23 cellular contexts compared by ENCODE assay signal in the genomic region with DNA sequence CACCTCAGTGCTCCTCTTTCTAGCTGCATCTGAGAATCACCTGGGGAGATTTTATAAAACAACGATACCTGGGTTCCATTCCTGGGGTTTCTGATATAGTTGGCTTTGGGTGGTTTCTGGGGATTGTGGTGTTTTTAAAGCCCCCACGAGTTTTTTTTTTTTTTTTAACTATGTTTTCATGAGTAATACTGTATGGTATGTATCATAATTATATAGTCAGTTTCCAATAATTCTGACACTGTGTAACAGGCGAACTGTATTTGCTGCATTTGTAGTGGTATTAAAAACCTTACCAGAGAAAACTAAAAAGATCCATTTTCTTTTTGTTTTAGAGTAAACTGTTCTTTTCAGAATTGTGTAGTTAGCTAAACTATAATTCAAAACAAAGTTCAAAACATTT.
"Had no signal": no experiment of that assay in that cellular context is flagged by ENCODE, and none has a peak within 500 bp of the region (broad histone marks: within the 10 kb centered on the region; RNA-seq: fewer than 3 reads in every experiment).

No MANE protein-coding gene starts in this region.

- H3K27me3 Mint-ChIP-seq: activated naive CD4-positive, alpha-beta T cell treated with anti-CD3 and anti-CD28 coated beads, Interleukin-2, amount 10 ng/mL, durations not matched to agents 7 days and 5 days had no signal

- H3K9me3 Mint-ChIP-seq: activated CD4-positive, alpha-beta memory T cell treated with anti-CD3 and anti-CD28 coated beads, Interleukin-2, amount 10 ng/mL, durations not matched to agents 7 days and 5 days; activated naive CD4-positive, alpha-beta T cell treated with anti-CD3 and anti-CD28 coated beads, Interleukin-2, amount 10 ng/mL, durations not matched to agents 7 days and 5 days; activated naive CD8-positive, alpha-beta T cell treated with anti-CD3 and anti-CD28 coated beads for 36 hours; activated T-cell treated with anti-CD3 and anti-CD28 coated beads, Interleukin-2, amount 50 U/mL, for 72 hours; activated T-helper 2 cell treated with anti-CD3 and anti-CD28 coated beads, Interferon-gamma antibody, Interleukin-2, Interleukin-4, amounts not matched to agents 10 μg/mL and 5 μg/mL and 100 μg/mL, durations not matched to agents 14 hours and 24 hours and 36 hours had no signal

- H3K27ac Mint-ChIP-seq: activated CD4-positive, alpha-beta memory T cell treated with anti-CD3 and anti-CD28 coated beads, Interleukin-2, amount 10 ng/mL, durations not matched to agents 7 days and 5 days; activated CD4-positive, alpha-beta T cell treated with anti-CD3 and anti-CD28 coated beads for 36 hours; activated naive CD4-positive, alpha-beta T cell treated with anti-CD3 and anti-CD28 coated beads, Interleukin-2, amount 10 ng/mL, durations not matched to agents 7 days and 5 days; activated naive CD8-positive, alpha-beta T cell treated with anti-CD3 and anti-CD28 coated beads for 36 hours; activated T-cell treated with anti-CD3 and anti-CD28 coated beads, Interleukin-2, amount 50 U/mL, for 72 hours; activated T-helper 2 cell treated with anti-CD3 and anti-CD28 coated beads, Interferon-gamma antibody, Interleukin-2, Interleukin-4, amounts not matched to agents 10 μg/mL and 5 μg/mL and 100 μg/mL, durations not matched to agents 14 hours and 24 hours and 36 hours had no signal

- H3K27ac ChIP-seq: VCaP had no signal

- DNase-seq: activated CD4-positive, alpha-beta memory T cell treated with anti-CD3 and anti-CD28 coated beads, Interleukin-2, amount 10 ng/mL, durations not matched to agents 7 days and 5 days; activated CD4-positive, alpha-beta T cell treated with anti-CD3 and anti-CD28 coated beads for 36 hours; activated CD4-positive, alpha-beta T cell treated with anti-CD3 and anti-CD28 coated beads, Interleukin-2, amount 50 U/mL, for 1 hour; activated CD8-positive, alpha-beta memory T cell treated with anti-CD3 and anti-CD28 coated beads, Interleukin-2, amount 50 U/mL, for 4 hours; activated gamma-delta T cell treated with Interleukin-2 at 50 U/mL for 16 hours; activated naive CD4-positive, alpha-beta T cell treated with anti-CD3 and anti-CD28 coated beads, Interleukin-2, amount 10 ng/mL, durations not matched to agents 7 days and 5 days; activated naive CD8-positive, alpha-beta T cell treated with anti-CD3 and anti-CD28 coated beads for 36 hours; activated T-cell treated with anti-CD3 and anti-CD28 coated beads, Interleukin-2, amount 50 U/mL, for 72 hours; cerebellar nuclear complex; Kasumi-1; NCI-H1048; NCI-H146; NCI-H187 treated with DMSO at 0.1 percent for 48 hours; NCI-H2081 treated with DMSO at 0.1 percent for 48 hours; NCI-H446; NCI-H524 treated with DMSO at 0.1 percent for 48 hours; NCI-H82; OCI-M1; SHP77 treated with DMSO at 0.1 percent for 48 hours; T-helper 2 cell; T1000 had no signal

- ATAC-seq: activated CD4-positive, alpha-beta T cell treated with anti-CD3 and anti-CD28 coated beads for 36 hours; activated T-cell treated with anti-CD3 and anti-CD28 coated beads, Interleukin-2, amount 50 U/mL, for 72 hours had no signal

- H3K4me1 Mint-ChIP-seq: activated CD4-positive, alpha-beta memory T cell treated with anti-CD3 and anti-CD28 coated beads, Interleukin-2, amount 10 ng/mL, durations not matched to agents 7 days and 5 days; activated CD4-positive, alpha-beta T cell treated with anti-CD3 and anti-CD28 coated beads for 36 hours; activated naive CD4-positive, alpha-beta T cell treated with anti-CD3 and anti-CD28 coated beads, Interleukin-2, amount 10 ng/mL, durations not matched to agents 7 days and 5 days; activated naive CD8-positive, alpha-beta T cell treated with anti-CD3 and anti-CD28 coated beads for 36 hours had no signal

- H3K36me3 Mint-ChIP-seq: activated naive CD4-positive, alpha-beta T cell treated with anti-CD3 and anti-CD28 coated beads, Interleukin-2, amount 10 ng/mL, durations not matched to agents 7 days and 5 days; activated naive CD8-positive, alpha-beta T cell treated with anti-CD3 and anti-CD28 coated beads for 36 hours had no signal

- H3K4me3 Mint-ChIP-seq: activated CD4-positive, alpha-beta memory T cell treated with anti-CD3 and anti-CD28 coated beads, Interleukin-2, amount 10 ng/mL, durations not matched to agents 7 days and 5 days; activated CD4-positive, alpha-beta T cell treated with anti-CD3 and anti-CD28 coated beads for 36 hours; activated naive CD4-positive, alpha-beta T cell treated with anti-CD3 and anti-CD28 coated beads, Interleukin-2, amount 10 ng/mL, durations not matched to agents 7 days and 5 days; activated naive CD8-positive, alpha-beta T cell treated with anti-CD3 and anti-CD28 coated beads for 36 hours; activated T-cell treated with anti-CD3 and anti-CD28 coated beads, Interleukin-2, amount 50 U/mL, for 72 hours had no signal
